In genomic region chr5:74259572-74259971, GRCh38 we compare ENCODE assay signal across 28 cellular contexts.
DNase-seq lines count a peak whose midpoint lies in the region; ATAC-seq, FAIRE-seq and TF ChIP-seq lines count a peak whose summit lies in the region.
"Had no signal": no experiment of that assay in that cellular context is flagged by ENCODE, and none has a peak within 500 bp of the region (broad histone marks: within the 10 kb centered on the region; RNA-seq: fewer than 3 reads in every experiment).

No MANE protein-coding gene starts in this region.

- H4K5ac ChIP-seq in H9 (ENCODE audit: insufficient read length, low read depth, low read length), result no peak overlapping the region
- H4K5ac ChIP-seq in H1 (ENCODE audit: insufficient read length, low read depth, low read length), result no peak overlapping the region

- H3T11ph ChIP-seq in H9 (ENCODE audit: low read length), result no peak overlapping the region

- H2BK20ac ChIP-seq in H9 (ENCODE audit: low read depth, low read length, poor library complexity, severe bottlenecking), result no peak overlapping the region
- no peak overlapping the region for H2BK20ac ChIP-seq in H1 (ENCODE audit: low read length)

- no peaks in the 10 kb centered on the region for H3K9me2 ChIP-seq in OCI-LY7 (ENCODE audit: insufficient read depth, low read length)

- peak; percentile 46 for DNase-seq in H9
- DNase-seq in OCI-LY7 (ENCODE audit: low spot score), result no peak
- DNase-seq in H1 (ENCODE audit: low read depth in 1 of 2, low spot score in 2 of 2), result no peak
- DNase-seq in naive thymus-derived CD8-positive, alpha-beta T cell, result no peak
- no peak for DNase-seq in CD4-positive, alpha-beta T cell
- DNase-seq: C1 segment of cervical spinal cord; Caco-2; CD8-positive, alpha-beta T cell; Karpas-422; MV-4-11; NCI-H1105; NCI-H1436 treated with DMSO at 0.1 percent for 48 hours; NCI-H187 treated with DMSO at 0.1 percent for 48 hours; NCI-H2107; NCI-H524 treated with DMSO at 0.1 percent for 48 hours; NCI-H774; PC-9; Right ventricle myocardium superior; RPMI8226; T-cell had no signal

- H2BK5ac ChIP-seq in H9 (ENCODE audit: insufficient read length, low read length) (no peak overlapping the region), H1 (ENCODE audit: low read depth, low read length) (no peak overlapping the region; the same call in 1 of the 2 replicates)

- no peak overlapping the region for H3K9ac ChIP-seq in H9 (ENCODE audit: extremely low read depth, insufficient read length, low read length)
- no peak overlapping the region for H3K9ac ChIP-seq in H1 (replicated peaks in 1 of 4; ENCODE audit: extremely low read depth in 1 of 4, low read depth in 3 of 4, low read length in 3 of 4)
- H3K9ac ChIP-seq in parathyroid adenoma, result no peak overlapping the region

- H3K18ac ChIP-seq in H9 (ENCODE audit: insufficient read length, low read depth, low read length) (no peak overlapping the region), H1 (ENCODE audit: extremely low read depth, low read length) (no peak overlapping the region)

- peaks cover 29 to 35% of the 10 kb centered on the region in 2 experiments for H3K4me1 Mint-ChIP-seq in H9
- peaks cover 0 to 2% (median 0%) of the 10 kb centered on the region in 4 donors for H3K4me1 Mint-ChIP-seq in naive thymus-derived CD8-positive, alpha-beta T cell
- no peaks in the 10 kb centered on the region for H3K4me1 Mint-ChIP-seq in CD4-positive, alpha-beta T cell (ENCODE audit: low read depth)
- H3K4me1 Mint-ChIP-seq: T-cell had no signal

- FAIRE-seq in H1 (lab: Jason Lieb, UNC), result no peak
- FAIRE-seq: A549, G401.6, GM12891 had no signal

- H3K23ac ChIP-seq in H9 (ENCODE audit: insufficient read length, low read depth, low read length) (no peak overlapping the region), H1 (ENCODE audit: insufficient read length) (no peak overlapping the region)

- WGBS in H9 (ENCODE audit: extremely low coverage, insufficient read length, low lambda C conversion rate), result no CpG with 5 or more reads among the region's 7 CpGs
- WGBS in H1 (ENCODE audit: extremely low coverage in 1 of 2, insufficient coverage in 1 of 2, insufficient read length in 1 of 2, insufficient replicate concordance in 2 of 2, low coverage in 1 of 2, low lambda C conversion rate in 2 of 2, missing lambda C conversion rate in 1 of 2), 2 experiments, result 61% methylated on average over 7 of the region's 7 CpGs; no CpG with 5 or more reads in 1 of the 2 experiments

- H3K14ac ChIP-seq in H9 (ENCODE audit: insufficient read depth, low read length) (no peak overlapping the region), H1 (ENCODE audit: insufficient read length) (no peak overlapping the region)

- no TSS peak for BruUV-seq in OCI-LY7 (replicated peaks; lab: Mats Ljungman, UMichigan)

- H3K36me3 ChIP-seq in OCI-LY7 (ENCODE audit: insufficient read depth, low read length) (no peaks in the 10 kb centered on the region), H1 (ENCODE audit: control insufficient read depth in 2 of 4, insufficient read depth in 4 of 4, low read length in 3 of 4) (no peaks in the 10 kb centered on the region), parathyroid adenoma (ENCODE audit: control insufficient read depth, insufficient read depth, low read length) (no peaks in the 10 kb centered on the region)
- H3K36me3 ChIP-seq: HAP-1, SJSA1 had no signal

- no peaks in the 10 kb centered on the region for H3K79me2 ChIP-seq in H9 (ENCODE audit: insufficient read depth, low read length)
- no peaks in the 10 kb centered on the region for H3K79me2 ChIP-seq in OCI-LY7 (ENCODE audit: insufficient read depth, low read depth, low read length)
- H3K79me2 ChIP-seq in H1 (ENCODE audit: control insufficient read depth in 1 of 2, insufficient read depth in 2 of 2, low read length in 2 of 2), result no peaks in the 10 kb centered on the region
- no peaks in the 10 kb centered on the region for H3K79me2 ChIP-seq in parathyroid adenoma

- H3K23me2 ChIP-seq in H9 (ENCODE audit: insufficient read length, low read depth, low read length, poor library complexity, severe bottlenecking) (no peaks in the 10 kb centered on the region), H1 (ENCODE audit: low read depth, low read length) (no peaks in the 10 kb centered on the region)

- H4K91ac ChIP-seq in H9 (ENCODE audit: insufficient read length, low read depth, low read length), result no peak overlapping the region
- H4K91ac ChIP-seq in H1 (replicated peaks; ENCODE audit: insufficient read length, low read length), result no peak overlapping the region

- POLR2A ChIA-PET in OCI-LY7 (lab: Charles Lee), result no interaction called here
- POLR2A ChIA-PET in H1 (lab: Charles Lee; ENCODE audit: partially characterized antibody), result no interaction called here
- POLR2A ChIA-PET in naive thymus-derived CD8-positive, alpha-beta T cell (lab: Charles Lee), result no interaction called here
- POLR2A ChIA-PET in CD4-positive, alpha-beta T cell (lab: Charles Lee), result no interaction called here

- TF ChIP-seq EP300 in H1 (IDR thresholded peaks at IDR 0.05; ENCODE audit: borderline replicate concordance in 1 of 2, low read depth in 2 of 2, low read length in 2 of 2), result no peak

- H3K36me3 Mint-ChIP-seq in H9 (ENCODE audit: insufficient read depth in 1 of 3, low read depth in 3 of 3), result no peaks in the 10 kb centered on the region
- H3K36me3 Mint-ChIP-seq in naive thymus-derived CD8-positive, alpha-beta T cell, result no peaks in the 10 kb centered on the region
- H3K36me3 Mint-ChIP-seq in CD4-positive, alpha-beta T cell (ENCODE audit: low read depth), result no peaks in the 10 kb centered on the region
- H3K36me3 Mint-ChIP-seq: CD8-positive, alpha-beta T cell; T-cell had no signal

- H2BK120ac ChIP-seq in H9 (ENCODE audit: low read depth, low read length, poor library complexity, severe bottlenecking), result no peak overlapping the region
- no peak overlapping the region for H2BK120ac ChIP-seq in H1 (replicated peaks; ENCODE audit: low read depth, low read length)

- no peak overlapping the region for H2BK15ac ChIP-seq in H9 (ENCODE audit: low read depth, low read length)
- H2BK15ac ChIP-seq in H1 (ENCODE audit: low read length), result no peak overlapping the region

- no peak overlapping the region; a peak in 1 of 7 replicates for H3K27ac Mint-ChIP-seq in H9
- no peak overlapping the region for H3K27ac Mint-ChIP-seq in naive thymus-derived CD8-positive, alpha-beta T cell
- no peak overlapping the region for H3K27ac Mint-ChIP-seq in CD4-positive, alpha-beta T cell
- H3K27ac Mint-ChIP-seq: CD8-positive, alpha-beta T cell; T-cell had no signal

- peak; percentile 1 to 29; a peak in 1 of 4 replicates for TF ChIP-seq RAD21 in H1 (IDR thresholded peaks at IDR 0.05 in 1 of 2, conservative IDR thresholded peaks at IDR 0.05 in 1 of 2; ENCODE audit: low read depth in 2 of 2, low read length in 2 of 2)

- H3K27me3 Mint-ChIP-seq in H9 (ENCODE audit: low read depth), result no peaks in the 10 kb centered on the region
- peaks cover 0 to 20% (median 3%) of the 10 kb centered on the region in 5 donors for H3K27me3 Mint-ChIP-seq in naive thymus-derived CD8-positive, alpha-beta T cell
- H3K27me3 Mint-ChIP-seq in CD4-positive, alpha-beta T cell, result no peaks in the 10 kb centered on the region

- H2BK12ac ChIP-seq in H9 (ENCODE audit: insufficient read length, low read depth, low read length), result no peak overlapping the region
- no peak overlapping the region for H2BK12ac ChIP-seq in H1 (ENCODE audit: low read depth, low read length)

- H2AFZ ChIP-seq in H9 (ENCODE audit: low read length) (no peak overlapping the region), OCI-LY7 (ENCODE audit: low read length) (no peak overlapping the region), H1 (ENCODE audit: low read length) (peak overlapping the region; percentile 31; the same call in 1 of the 2 replicates), parathyroid adenoma (peak overlapping the region; percentile 59)
- H2AFZ ChIP-seq: PC-9 had no signal

- no peak overlapping the region for H3K4ac ChIP-seq in H9 (ENCODE audit: low read depth, low read length)
- H3K4ac ChIP-seq in H1 (replicated peaks; ENCODE audit: insufficient read length, low read depth, low read length), result no peak overlapping the region

- TF ChIP-seq POLR2A in H1 (IDR thresholded peaks at IDR 0.05; ENCODE audit: control extremely low read depth in 1 of 2, low read depth in 2 of 2, low read length in 2 of 2), result no peak

- CTCF ChIA-PET in OCI-LY7 (lab: Charles Lee; ENCODE audit: unreplicated experiment), result no interaction called here
- CTCF ChIA-PET in H1 (lab: Charles Lee; ENCODE audit: partially characterized antibody), result interaction anchor here (0.8 to 1.7 kb wide), 12 partner anchors 9 to 311 kb away, joined by 3 to 9 read pairs (median 4); no protein-coding TSS in a partner anchor
- CTCF ChIA-PET in CD4-positive, alpha-beta T cell (lab: Charles Lee), result no interaction called here

- H4K20me1 ChIP-seq in H9 (ENCODE audit: control insufficient read depth, insufficient read depth, insufficient read length), result no peaks in the 10 kb centered on the region
- no peaks in the 10 kb centered on the region for H4K20me1 ChIP-seq in OCI-LY7 (ENCODE audit: insufficient read depth, low read length)
- no peaks in the 10 kb centered on the region for H4K20me1 ChIP-seq in H1 (replicated peaks in 1 of 2; ENCODE audit: control insufficient read depth in 1 of 2, insufficient read depth in 2 of 2, low read length in 2 of 2)

- H4K8ac ChIP-seq in H9 (replicated peaks; ENCODE audit: insufficient read length, low read depth, low read length) (no peak overlapping the region), H1 (ENCODE audit: extremely low read depth, insufficient read depth, low read length) (no peak overlapping the region)

- no peaks in the 10 kb centered on the region for H3K9me3 Mint-ChIP-seq in H9
- H3K9me3 Mint-ChIP-seq in naive thymus-derived CD8-positive, alpha-beta T cell, result no peaks in the 10 kb centered on the region
- H3K9me3 Mint-ChIP-seq in CD4-positive, alpha-beta T cell, result no peaks in the 10 kb centered on the region
- H3K9me3 Mint-ChIP-seq: CD8-positive, alpha-beta T cell; T-cell had no signal

- no peak for ATAC-seq in naive thymus-derived CD8-positive, alpha-beta T cell
- ATAC-seq in SK-N-SH treated with all-trans-retinoic acid at 6 μM for 48 hours (no peak), HG02763 (IDR thresholded peaks at IDR 0.05; ENCODE audit: unreplicated experiment) (no peak)
- no peak for ATAC-seq in CD4-positive, alpha-beta T cell (ENCODE audit: poor library complexity)
- ATAC-seq: A549; CD8-positive, alpha-beta T cell; T-cell had no signal

- H3K27ac ChIP-seq in H9 (ENCODE audit: insufficient read length, low read depth, low read length) (no peak overlapping the region), OCI-LY7 (ENCODE audit: low read depth, low read length, poor library complexity, severe bottlenecking) (no peak overlapping the region), H1 (ENCODE audit: low read depth, low read length) (no peak overlapping the region), parathyroid adenoma (no peak overlapping the region)
- H3K27ac ChIP-seq in CD4-positive, alpha-beta T cell (ENCODE audit: low read depth, low read length), result no peak overlapping the region
- H3K27ac ChIP-seq: A549, SJSA1 had no signal

- H3K9me3 ChIP-seq in H9 (ENCODE audit: control insufficient read depth, low read depth, low read length) (no peaks in the 10 kb centered on the region), OCI-LY7 (ENCODE audit: low read length) (no peaks in the 10 kb centered on the region), H1 (ENCODE audit: insufficient read depth in 2 of 2, low read depth in 1 of 2, low read length in 1 of 2) (no peaks in the 10 kb centered on the region), parathyroid adenoma (ENCODE audit: control insufficient read depth, low read length) (no peaks in the 10 kb centered on the region)
- no peaks in the 10 kb centered on the region for H3K9me3 ChIP-seq in CD4-positive, alpha-beta T cell (ENCODE audit: control insufficient read depth, low read length)
- H3K9me3 ChIP-seq: A549, Caco-2, HAP-1, SJSA1 had no signal

- H3K56ac ChIP-seq in H9 (ENCODE audit: insufficient read length, low read depth, low read length) (no peak overlapping the region), H1 (replicated peaks; ENCODE audit: insufficient read length, low read depth, low read length) (no peak overlapping the region)

- H3K4me2 ChIP-seq in H9 (ENCODE audit: insufficient read depth, insufficient read length, low read length), result no peak overlapping the region
- H3K4me2 ChIP-seq in OCI-LY7 (ENCODE audit: low read length), result no peak overlapping the region
- no peak overlapping the region for H3K4me2 ChIP-seq in H1 (ENCODE audit: insufficient read depth in 1 of 2, low read depth in 2 of 2, low read length in 2 of 2)
- H3K4me2 ChIP-seq in parathyroid adenoma (ENCODE audit: low read length), result no peak overlapping the region
- H3K4me2 ChIP-seq: A549 had no signal

- TF ChIP-seq CTCF in H9 (conservative IDR thresholded peaks at IDR 0.05), result peak; percentile 46
- 0 out of 2 replicates have a peak, but pooled peaks have one; percentile 14 for TF ChIP-seq CTCF in OCI-LY7 (conservative IDR thresholded peaks at IDR 0.05; ENCODE audit: low read length)
- peak in 2 of 3 experiments; percentile 13 to 35; a peak in 2 of 4 replicates for TF ChIP-seq CTCF in H1 (IDR thresholded peaks at IDR 0.05; ENCODE audit: control extremely low read depth in 1 of 3, insufficient read depth in 1 of 3, low read depth in 1 of 3, low read length in 3 of 3)
- TF ChIP-seq CTCF in parathyroid adenoma (IDR thresholded peaks at IDR 0.05), result no peak
- TF ChIP-seq CTCF in CD4-positive, alpha-beta T cell (IDR thresholded peaks at IDR 0.05), result no peak

- no peak overlapping the region for H3K4me3 Mint-ChIP-seq in H9
- no peak overlapping the region for H3K4me3 Mint-ChIP-seq in naive thymus-derived CD8-positive, alpha-beta T cell
- H3K4me3 Mint-ChIP-seq in CD4-positive, alpha-beta T cell, result no peak overlapping the region
- H3K4me3 Mint-ChIP-seq: CD8-positive, alpha-beta T cell; T-cell had no signal

- no peak overlapping the region for H3K4me3 ChIP-seq in OCI-LY7 (ENCODE audit: low read depth, low read length, poor library complexity, severe bottlenecking)
- H3K4me3 ChIP-seq in H1 (ENCODE audit: extremely low read depth in 1 of 4, insufficient read depth in 2 of 4, low read depth in 3 of 4, low read length in 4 of 4), result no peak overlapping the region
- H3K4me3 ChIP-seq in parathyroid adenoma (ENCODE audit: low read depth, low read length), result no peak overlapping the region
- H3K4me3 ChIP-seq: A549, HAP-1, PC-9, SJSA1 had no signal

- intact Hi-C loops in OCI-LY7 (cut with micrococcal nuclease; ENCODE audit: unreplicated experiment), result no loop called here
- intact Hi-C loops in CD4-positive, alpha-beta T cell (cut with DNase I, micrococcal nuclease), result no loop called here

- H3K27me3 ChIP-seq in H9 (ENCODE audit: insufficient read depth, low read length), result no peaks in the 10 kb centered on the region
- no peaks in the 10 kb centered on the region for H3K27me3 ChIP-seq in H1 (replicated peaks in 1 of 4; ENCODE audit: control insufficient read depth in 3 of 4, extremely low read depth in 1 of 4, insufficient read depth in 3 of 4, low read length in 3 of 4)
- no peaks in the 10 kb centered on the region for H3K27me3 ChIP-seq in parathyroid adenoma (ENCODE audit: control insufficient read depth, insufficient read depth, low read length)
- H3K27me3 ChIP-seq in CD4-positive, alpha-beta T cell (ENCODE audit: control insufficient read depth, insufficient read depth, low read length), result no peaks in the 10 kb centered on the region
- H3K27me3 ChIP-seq: SJSA1 had no signal

- no peaks in the 10 kb centered on the region for H3K79me1 ChIP-seq in H9 (ENCODE audit: insufficient read depth, low read depth, low read length, poor library complexity, severe bottlenecking)
- H3K79me1 ChIP-seq in H1 (ENCODE audit: low read depth, low read length), result no peaks in the 10 kb centered on the region

- H3K4me1 ChIP-seq in H9 (ENCODE audit: insufficient read depth, low read length), result no peaks in the 10 kb centered on the region
- peaks cover 9% of the 10 kb centered on the region for H3K4me1 ChIP-seq in OCI-LY7 (ENCODE audit: insufficient read depth, low read length, poor library complexity, severe bottlenecking)
- H3K4me1 ChIP-seq in H1 (replicated peaks in 1 of 4; ENCODE audit: control insufficient read depth in 3 of 4, insufficient read depth in 4 of 4, low read length in 3 of 4), result peaks cover 3 to 12% (median 7%) of the 10 kb centered on the region in 4 experiments
- H3K4me1 ChIP-seq in parathyroid adenoma, result peaks cover 24% of the 10 kb centered on the region
- H3K4me1 ChIP-seq: A549, HAP-1, SJSA1 had no signal

- H2AK5ac ChIP-seq in H9 (ENCODE audit: insufficient read length, low read length) (no peak overlapping the region), H1 (ENCODE audit: low read depth, low read length) (no peak overlapping the region)

Comparison
In these comparisons a context has a peak if more than half of its experiments do, and no peak if none do; other contexts are left out.
1. H2AFZ ChIP-seq: peak in H1 (single experiment) and parathyroid adenoma (single experiment); none in H9 (single experiment) and OCI-LY7 (single experiment).
2. CTCF ChIP-seq: peak in H9 (single experiment), OCI-LY7 (single experiment) and H1 (2 of 3); none in parathyroid adenoma (single experiment) and CD4-positive, alpha-beta T cell (single experiment).